37 cellular contexts compared by ENCODE assay signal in genomic region chr16:66787427-66787826, GRCh38. TPM values are rescaled to one million over a fixed set of nuclear protein-coding genes. Genes with fewer than 3 reads are reported as not detected.
"Had no signal": no experiment of that assay in that cellular context is flagged by ENCODE, and none has a peak within 500 bp of the region (broad histone marks: within the 10 kb centered on the region; RNA-seq: fewer than 3 reads in every experiment).

No MANE protein-coding gene starts in this region.

- H3K4me1 ChIP-seq: adrenal gland, body of pancreas, breast epithelium had no signal

- ATAC-seq: activated CD8-positive, alpha-beta T cell treated with anti-CD3 and anti-CD28 coated beads for 36 hours; activated naive CD4-positive, alpha-beta T cell treated with anti-CD3 and anti-CD28 coated beads, Interleukin-2, amount 50 U/mL, for 72 hours; activated T-cell treated with anti-CD3 and anti-CD28 coated beads, Interleukin-2, amount 50 U/mL, for 4 hours; activated T-cell treated with anti-CD3 and anti-CD28 coated beads, Interleukin-2, amount 50 U/mL, for 72 hours; activated T-helper 17 cell treated with anti-CD3 and anti-CD28 coated beads, Interleukin-2, amount 50 U/mL, for 72 hours; body of pancreas had no signal

- H3K36me3 ChIP-seq: adrenal gland, brain microvascular endothelial cell, breast epithelium had no signal

- H3K27me3 ChIP-seq: adrenal gland, body of pancreas, brain microvascular endothelial cell, breast epithelium had no signal

- H3K4me3 ChIP-seq: adrenal gland, body of pancreas, breast epithelium had no signal

- H3K27ac ChIP-seq: adrenal gland, body of pancreas, brain microvascular endothelial cell, breast epithelium, VCaP had no signal

- FAIRE-seq: astrocyte, TTC549 had no signal

- H3K9me3 ChIP-seq: body of pancreas, breast epithelium had no signal

- DNase-seq: activated B cell treated with CpG ODN at 0.5 μM for 24 hours; activated CD4-positive, alpha-beta memory T cell treated with anti-CD3 and anti-CD28 coated beads for 36 hours; activated CD4-positive, alpha-beta T cell treated with anti-CD3 and anti-CD28 coated beads for 4 hours; activated CD4-positive, alpha-beta T cell treated with anti-CD3 and anti-CD28 coated beads, Interleukin-2, amount 10 ng/mL, durations not matched to agents 24 days and 14 days; activated CD4-positive, alpha-beta T cell treated with anti-CD3 and anti-CD28 coated beads, Interleukin-2, amount 50 U/mL, for 1 hour; activated CD4-positive, alpha-beta T cell treated with anti-CD3 and anti-CD28 coated beads, Interleukin-2, amount 50 U/mL, for 4 hours; activated CD4-positive, CD25-positive, alpha-beta regulatory T cell treated with anti-CD3 and anti-CD28 coated beads, Interleukin-2, amount 50 U/mL, for 72 hours; activated CD8-positive, alpha-beta memory T cell treated with anti-CD3 and anti-CD28 coated beads, Interleukin-2, amount 50 U/mL, for 4 hours; activated CD8-positive, alpha-beta T cell treated with anti-CD3 and anti-CD28 coated beads for 36 hours; activated effector memory CD4-positive, alpha-beta T cell treated with anti-CD3 and anti-CD28 coated beads, Interleukin-2, amount 50 U/mL, for 16 hours; activated gamma-delta T cell treated with Interleukin-2 at 50 U/mL for 16 hours; activated naive CD4-positive, alpha-beta T cell; activated naive CD4-positive, alpha-beta T cell treated with anti-CD3 and anti-CD28 coated beads for 36 hours; activated naive CD4-positive, alpha-beta T cell treated with anti-CD3 and anti-CD28 coated beads, Interleukin-2, amount 50 U/mL, for 16 hours; activated naive CD8-positive, alpha-beta T cell treated with anti-CD3 and anti-CD28 coated beads for 36 hours; activated T-cell treated with anti-CD3 and anti-CD28 coated beads for 4 hours; activated T-cell treated with anti-CD3 and anti-CD28 coated beads, Interleukin-2, amount 50 U/mL, for 1 hour; activated T-cell treated with anti-CD3 and anti-CD28 coated beads, Interleukin-2, amount 50 U/mL, for 4 hours; activated T-cell treated with anti-CD3 and anti-CD28 coated beads, Interleukin-2, amount 50 U/mL, for 72 hours; adrenal gland; amniotic stem cell; aorta; body of pancreas; brain microvascular endothelial cell; central memory CD4-positive, alpha-beta T cell; T-helper 1 cell; T-helper 2 cell; T-helper 9 cell had no signal

RNA-seq across cellular contexts. Expression of gene TERB1, which starts 14.0 kb away (rescaled TPM):
- total RNA-seq: activated B cell treated with CpG ODN at 0.5 μM for 24 hours; activated CD4-positive, alpha-beta memory T cell treated with anti-CD3 and anti-CD28 coated beads for 36 hours; activated naive CD4-positive, alpha-beta T cell treated with anti-CD3 and anti-CD28 coated beads for 36 hours; activated naive CD4-positive, alpha-beta T cell treated with anti-CD3 and anti-CD28 coated beads, Interleukin-2, amount 50 U/mL, for 72 hours; activated naive CD8-positive, alpha-beta T cell treated with anti-CD3 and anti-CD28 coated beads for 36 hours; activated T-cell treated with anti-CD3 and anti-CD28 coated beads, Interleukin-2, amount 50 U/mL, for 4 hours; adrenal gland; aorta; body of pancreas; cardiac septum; cerebellum had no signal
- polyA plus RNA-seq: adrenal gland, aorta had no signal

RNA-seq across cellular contexts. Expression of gene CA7, which starts 56.8 kb away (rescaled TPM):
- total RNA-seq: activated B cell treated with CpG ODN at 0.5 μM for 24 hours; activated CD8-positive, alpha-beta memory T cell treated with anti-CD3 and anti-CD28 coated beads for 36 hours; activated naive CD4-positive, alpha-beta T cell treated with anti-CD3 and anti-CD28 coated beads for 36 hours; activated naive CD4-positive, alpha-beta T cell treated with anti-CD3 and anti-CD28 coated beads, Interleukin-2, amount 50 U/mL, for 72 hours; activated naive CD8-positive, alpha-beta T cell treated with anti-CD3 and anti-CD28 coated beads for 36 hours; activated T-cell treated with anti-CD3 and anti-CD28 coated beads, Interleukin-2, amount 50 U/mL, for 72 hours; activated T-helper 17 cell treated with anti-CD3 and anti-CD28 coated beads, Interleukin-2, amount 50 U/mL, for 72 hours; adrenal gland; aorta; astrocyte; body of pancreas; cardiac septum; cerebellum had no signal
- polyA plus RNA-seq: adrenal gland had no signal
